Comparison of ENCODE assay signal across 1 cellular context in the genomic region with DNA sequence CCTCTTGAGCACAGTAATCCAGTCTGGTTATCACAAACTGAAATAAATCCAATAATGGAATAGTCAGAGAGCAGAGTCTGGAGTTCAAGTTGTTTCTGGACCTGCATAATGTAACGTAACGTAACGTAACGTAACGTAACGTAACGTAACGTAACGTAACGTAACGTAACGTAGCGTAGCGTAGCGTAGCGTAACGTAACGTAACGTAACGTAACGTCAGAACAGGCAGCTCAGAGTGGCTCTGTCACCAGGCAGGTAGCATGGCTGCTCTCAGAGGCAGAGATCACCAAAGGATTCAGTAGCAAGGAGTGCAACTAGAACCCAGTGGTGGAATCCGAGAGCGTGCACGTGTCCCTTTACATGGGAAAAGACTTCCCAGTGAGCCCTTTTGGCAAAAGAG.
TF ChIP-seq lines count a peak whose summit lies in the region.

No MANE protein-coding gene starts in this region.

TF ChIP-seq in IMR-90, 13 proteins besides CTCF, POLR2A, EP300 and RAD21:
- TF ChIP-seq BHLHE40 (IDR thresholded peaks at IDR 0.05; ENCODE audit: low read depth, low read length) = no peak
- TF ChIP-seq MAFK (IDR thresholded peaks at IDR 0.05; ENCODE audit: low read depth, low read length) = no peak
- no peak for TF ChIP-seq FOS (IDR thresholded peaks at IDR 0.05; ENCODE audit: low read depth, low read length)
- TF ChIP-seq CEBPB (IDR thresholded peaks at IDR 0.05; ENCODE audit: low read depth, low read length) = no peak
TF ChIP-seq in IMR-90: peak in this region for 0.
